ENCODE assay signal across 9 cellular contexts in the genomic region with DNA sequence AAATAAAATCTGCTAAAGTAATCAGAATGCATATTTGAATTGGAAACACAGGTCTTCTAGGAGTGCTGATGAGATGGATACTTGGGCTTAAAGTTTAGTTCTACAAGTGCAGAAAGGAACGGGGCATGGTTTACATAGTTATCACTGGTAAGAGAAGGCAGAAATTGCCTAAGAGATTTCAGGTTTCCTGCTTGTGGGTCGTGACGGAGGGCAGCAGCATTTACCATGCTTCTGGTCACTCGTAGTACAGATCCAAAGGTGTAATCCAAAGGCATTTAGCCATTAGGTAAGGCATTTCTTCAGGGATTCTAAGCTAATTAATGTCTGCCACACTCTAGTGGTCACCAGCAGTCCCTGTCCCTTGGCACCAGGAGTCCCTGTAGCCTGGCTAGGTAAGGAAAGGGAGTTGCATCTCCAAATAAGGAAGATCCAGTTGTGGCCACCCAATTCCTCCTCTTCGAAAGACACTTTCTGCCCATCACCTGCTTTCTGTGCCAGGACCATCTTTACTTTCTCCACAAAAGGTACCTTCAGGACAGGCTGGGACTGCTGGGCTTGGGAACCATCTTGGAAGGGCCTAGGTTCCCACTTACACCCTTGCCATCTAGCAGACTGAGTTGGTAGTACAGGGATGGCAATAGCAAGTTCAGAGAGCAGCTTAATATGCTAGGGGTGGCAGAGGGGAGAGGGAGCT. TPM values are rescaled to one million over a fixed set of nuclear protein-coding genes. Genes with fewer than 3 reads are reported as not detected.
A peak's percentile ranks its signal among the peaks of the same experiment; 100 is the strongest.
DNase-seq lines count a peak whose midpoint lies in the region; TF ChIP-seq lines count a peak whose summit lies in the region.
"Had no signal": no experiment of that assay in that cellular context is flagged by ENCODE, and none has a peak within 500 bp of the region (broad histone marks: within the 10 kb centered on the region; RNA-seq: fewer than 3 reads in every experiment).

No MANE protein-coding gene starts in this region.

- no peak for TF ChIP-seq CTCF in GM12875 (IDR thresholded peaks at IDR 0.05; ENCODE audit: borderline replicate concordance, insufficient read depth, low read depth, low read length)
- TF ChIP-seq CTCF in PC-9 (conservative IDR thresholded peaks at IDR 0.05): no peak; the same call in 1 of the 2 replicates
- TF ChIP-seq CTCF in retinal pigment epithelial cell (conservative IDR thresholded peaks at IDR 0.05; ENCODE audit: low read depth, low read length): no peak

- CTCF ChIA-PET in PC-9 (lab: Charles Lee): interaction anchor here (0.6 kb wide), 3 partner anchors 55 to 449 kb away, joined by 3 to 4 read pairs (median 3); partner anchors contain the start of genes SAMD15 and TMED8

- no peak for DNase-seq in PC-9
- DNase-seq in epithelial cell of prostate (ENCODE audit: low read depth, low spot score): no peak
- no peak for DNase-seq in retinal pigment epithelial cell (ENCODE audit: low read depth)
- no peak for DNase-seq in DMS53 (lab: John Stamatoyannopoulos, UW)
- DNase-seq in AG08396 (ENCODE audit: low spot score): no peak
- DNase-seq in mucosa of gallbladder (ENCODE audit: low spot score): no peak
- DNase-seq in SIG-M5 treated with dmso at 0.1 percent for 504 hours (lab: John Stamatoyannopoulos, UW; ENCODE audit: unreplicated experiment): no peak
- DNase-seq: KG1 had no signal

- H3K27ac ChIP-seq in PC-9 (no peak overlapping the region), epithelial cell of prostate (peak overlapping the region; percentile 91)

- H3K27me3 ChIP-seq in PC-9 (ENCODE audit: insufficient read depth, low read depth): no peaks in the 10 kb centered on the region

- H3K4me3 ChIP-seq in GM12875 (ENCODE audit: low read depth, low read length) (peak overlapping the region; percentile 93), PC-9 (peak overlapping the region; percentile 83), retinal pigment epithelial cell (ENCODE audit: low read length) (peak overlapping the region; percentile 84)

- POLR2A ChIA-PET in PC-9 (lab: Charles Lee; ENCODE audit: unreplicated experiment): interaction anchor here (0.6 kb wide), 2 partner anchors 34 to 134 kb away, joined by 3 to 6 read pairs; no protein-coding TSS in a partner anchor

- H4K20me1 ChIP-seq in PC-9 (ENCODE audit: insufficient read depth): peaks cover 19% of the 10 kb centered on the region

- H3F3A ChIP-seq in PC-9 (ENCODE audit: insufficient read depth, low read depth): no peaks in the 10 kb centered on the region

- H3K36me3 ChIP-seq in PC-9 (ENCODE audit: low read depth): no peaks in the 10 kb centered on the region

- H2AFZ ChIP-seq in PC-9: peak overlapping the region; percentile 97

- H3K4me1 ChIP-seq in PC-9 (replicated peaks; ENCODE audit: insufficient read depth): peaks cover 18% of the 10 kb centered on the region

- intact Hi-C loops in PC-9 (cut with micrococcal nuclease; ENCODE audit: unreplicated experiment): loop anchor here (5.0 kb wide), 1 partner anchor 370 kb away; no protein-coding TSS in a partner anchor

- H3K4me2 ChIP-seq in PC-9: peak overlapping the region; percentile 89

- no TSS peak for BruUV-seq in PC-9 (replicated peaks; lab: Mats Ljungman, UMichigan)

- H3K9me3 ChIP-seq in PC-9 (ENCODE audit: insufficient read depth, low read depth): no peaks in the 10 kb centered on the region

- H3K79me2 ChIP-seq in PC-9 (ENCODE audit: low read depth): peaks cover 40% of the 10 kb centered on the region

- no peaks in the 10 kb centered on the region for H3K9me2 ChIP-seq in PC-9 (ENCODE audit: insufficient read depth)

RNA-seq across cellular contexts. Expression of gene GSTZ1, which starts 1.5 kb away (rescaled TPM):
- total RNA-seq in PC-9 (2021): 135 and 195 TPM in 2 replicates
- total RNA-seq in mucosa of gallbladder: 13.8 TPM

RNA-seq across cellular contexts. Expression of gene POMT2, which starts 1.7 kb away (rescaled TPM):
- total RNA-seq in PC-9 (2021) (96.5 and 109 TPM in 2 replicates), mucosa of gallbladder (36.5 TPM)

RNA-seq across cellular contexts. Expression of gene NGB, which starts 51.4 kb away (rescaled TPM):
- total RNA-seq in PC-9 (2021): not detected in 2 replicates
- total RNA-seq in mucosa of gallbladder: not detected

RNA-seq across cellular contexts. Expression of gene TMED8, which starts 54.5 kb away (rescaled TPM):
- total RNA-seq in PC-9 (2021) (32.1 and 42.6 TPM in 2 replicates), mucosa of gallbladder (13.0 TPM)

RNA-seq across cellular contexts. Expression of gene SAMD15, which starts 54.8 kb away (rescaled TPM):
- total RNA-seq in PC-9 (2021) (4.8 and 7.8 TPM in 2 replicates), mucosa of gallbladder (3.5 TPM)
